In the genomic region with DNA sequence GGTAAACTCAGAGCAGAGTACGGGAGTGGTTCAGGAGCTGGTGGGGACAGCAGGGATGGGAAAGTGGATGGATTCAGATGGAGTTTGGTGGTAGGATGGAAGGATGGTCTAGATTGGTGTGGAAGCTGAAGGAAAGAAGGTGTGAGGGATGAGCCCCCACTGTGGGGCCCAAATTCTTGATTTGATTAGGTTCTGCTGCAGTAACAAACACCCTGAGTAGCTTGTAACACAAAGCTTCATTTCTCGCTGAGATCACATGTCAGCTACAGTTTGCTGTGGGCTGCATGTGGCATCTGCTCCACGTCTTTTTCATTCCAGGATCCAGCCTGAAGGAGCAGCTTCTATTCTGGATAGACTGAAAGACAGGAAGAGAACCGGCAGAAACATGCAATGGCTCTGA, we compare ENCODE assay signal across 33 cellular contexts.
"Had no signal": no experiment of that assay in that cellular context is flagged by ENCODE, and none has a peak within 500 bp of the region (broad histone marks: within the 10 kb centered on the region; RNA-seq: fewer than 3 reads in every experiment).

No MANE protein-coding gene starts in this region.

- H3K27ac Mint-ChIP-seq: activated B cell treated with CpG ODN at 0.5 μM for 24 hours; activated CD4-positive, alpha-beta memory T cell treated with anti-CD3 and anti-CD28 coated beads for 36 hours; activated CD4-positive, alpha-beta T cell treated with anti-CD3 and anti-CD28 coated beads for 36 hours; activated CD4-positive, alpha-beta T cell treated with anti-CD3 and anti-CD28 coated beads, Interleukin-2, amount 10 ng/mL, durations not matched to agents 24 days and 14 days; activated naive CD4-positive, alpha-beta T cell treated with anti-CD3 and anti-CD28 coated beads, Interleukin-2, amount 10 ng/mL, durations not matched to agents 7 days and 5 days; activated naive CD4-positive, alpha-beta T cell treated with anti-CD3 and anti-CD28 coated beads, Interleukin-2, amount 50 U/mL, for 72 hours; activated naive CD8-positive, alpha-beta T cell treated with anti-CD3 and anti-CD28 coated beads, Interleukin-2, amount 10 ng/mL, durations not matched to agents 7 days and 5 days; activated T-cell treated with anti-CD3 and anti-CD28 coated beads, Interleukin-2, amount 50 U/mL, for 24 hours; activated T-cell treated with anti-CD3 and anti-CD28 coated beads, Interleukin-2, amount 50 U/mL, for 72 hours; dendritic cell treated with granulocyte-macrophage colony-stimulating factor and Interleukin-4, amounts not matched to agents 40 ng/mL and 50 ng/mL, for 4 days; endodermal cell; T-helper 17 cell; T-helper 2 cell treated with Interferon-gamma antibody and Interleukin-4, amounts not matched to agents 5 μg/mL and 100 μg/mL, for 36 hours had no signal

- H3K36me3 Mint-ChIP-seq: activated CD4-positive, alpha-beta memory T cell treated with anti-CD3 and anti-CD28 coated beads for 36 hours; activated naive CD4-positive, alpha-beta T cell treated with anti-CD3 and anti-CD28 coated beads, Interleukin-2, amount 10 ng/mL, durations not matched to agents 7 days and 5 days; activated naive CD4-positive, alpha-beta T cell treated with anti-CD3 and anti-CD28 coated beads, Interleukin-2, amount 50 U/mL, for 72 hours; activated naive CD8-positive, alpha-beta T cell treated with anti-CD3 and anti-CD28 coated beads, Interleukin-2, amount 10 ng/mL, durations not matched to agents 7 days and 5 days had no signal

- H3K27ac ChIP-seq: ascending aorta, breast epithelium, cardiac muscle cell, coronary artery, dorsolateral prefrontal cortex, foreskin keratinocyte, gastroesophageal sphincter, WERI-Rb-1 had no signal

- H3K4me1 ChIP-seq: ascending aorta, breast epithelium, foreskin keratinocyte, gastroesophageal sphincter had no signal

- DNase-seq: activated B cell treated with CpG ODN at 0.5 μM for 24 hours; activated CD4-positive, alpha-beta memory T cell treated with anti-CD3 and anti-CD28 coated beads for 36 hours; activated CD4-positive, alpha-beta T cell treated with anti-CD3 and anti-CD28 coated beads for 36 hours; activated CD4-positive, alpha-beta T cell treated with anti-CD3 and anti-CD28 coated beads, Interleukin-2, amount 10 ng/mL, durations not matched to agents 24 days and 14 days; activated CD8-positive, alpha-beta memory T cell treated with anti-CD3 and anti-CD28 coated beads, Interleukin-2, amount 50 U/mL, for 48 hours; activated gamma-delta T cell; activated naive CD4-positive, alpha-beta T cell; activated naive CD4-positive, alpha-beta T cell treated with anti-CD3 and anti-CD28 coated beads, Interleukin-2, amount 10 ng/mL, durations not matched to agents 7 days and 5 days; activated naive CD8-positive, alpha-beta T cell treated with anti-CD3 and anti-CD28 coated beads, Interleukin-2, amount 10 ng/mL, durations not matched to agents 7 days and 5 days; activated T-cell treated with anti-CD3 and anti-CD28 coated beads for 4 hours; activated T-cell treated with anti-CD3 and anti-CD28 coated beads, Interleukin-2, amount 50 U/mL, for 24 hours; activated T-cell treated with anti-CD3 and anti-CD28 coated beads, Interleukin-2, amount 50 U/mL, for 72 hours; central memory CD4-positive, alpha-beta T cell; cerebellar nuclear complex; dorsolateral prefrontal cortex; effector memory CD4-positive, alpha-beta T cell; endodermal cell; foreskin keratinocyte; T-helper 1 cell; T-helper 17 cell; T1000; WERI-Rb-1 had no signal

- H3K27me3 ChIP-seq: ascending aorta, breast epithelium, cardiac muscle cell, foreskin keratinocyte had no signal

- H3K9me3 ChIP-seq: ascending aorta, breast epithelium had no signal

- H3K4me3 Mint-ChIP-seq: activated B cell treated with CpG ODN at 0.5 μM for 24 hours; activated CD4-positive, alpha-beta memory T cell treated with anti-CD3 and anti-CD28 coated beads for 36 hours; activated CD4-positive, alpha-beta T cell treated with anti-CD3 and anti-CD28 coated beads for 36 hours; activated CD4-positive, alpha-beta T cell treated with anti-CD3 and anti-CD28 coated beads, Interleukin-2, amount 10 ng/mL, durations not matched to agents 24 days and 14 days; activated naive CD4-positive, alpha-beta T cell treated with anti-CD3 and anti-CD28 coated beads, Interleukin-2, amount 10 ng/mL, durations not matched to agents 7 days and 5 days; activated naive CD8-positive, alpha-beta T cell treated with anti-CD3 and anti-CD28 coated beads, Interleukin-2, amount 10 ng/mL, durations not matched to agents 7 days and 5 days; activated T-cell treated with anti-CD3 and anti-CD28 coated beads, Interleukin-2, amount 50 U/mL, for 24 hours; activated T-cell treated with anti-CD3 and anti-CD28 coated beads, Interleukin-2, amount 50 U/mL, for 72 hours; brain; dendritic cell treated with granulocyte-macrophage colony-stimulating factor and Interleukin-4, amounts not matched to agents 40 ng/mL and 50 ng/mL, for 4 days; endodermal cell; T-helper 17 cell; T-helper 2 cell treated with Interferon-gamma antibody and Interleukin-4, amounts not matched to agents 5 μg/mL and 100 μg/mL, for 36 hours had no signal

- H3K4me1 Mint-ChIP-seq: activated B cell treated with CpG ODN at 0.5 μM for 24 hours; activated CD4-positive, alpha-beta T cell treated with anti-CD3 and anti-CD28 coated beads for 36 hours; activated naive CD4-positive, alpha-beta T cell treated with anti-CD3 and anti-CD28 coated beads, Interleukin-2, amount 10 ng/mL, durations not matched to agents 7 days and 5 days; T-helper 17 cell had no signal

- H3K9me3 Mint-ChIP-seq: activated B cell treated with CpG ODN at 0.5 μM for 24 hours; activated CD4-positive, alpha-beta memory T cell treated with anti-CD3 and anti-CD28 coated beads for 36 hours; activated naive CD4-positive, alpha-beta T cell treated with anti-CD3 and anti-CD28 coated beads, Interleukin-2, amount 10 ng/mL, durations not matched to agents 7 days and 5 days; activated naive CD4-positive, alpha-beta T cell treated with anti-CD3 and anti-CD28 coated beads, Interleukin-2, amount 50 U/mL, for 72 hours; activated T-cell treated with anti-CD3 and anti-CD28 coated beads, Interleukin-2, amount 50 U/mL, for 24 hours; dendritic cell treated with granulocyte-macrophage colony-stimulating factor and Interleukin-4, amounts not matched to agents 40 ng/mL and 50 ng/mL, for 4 days; T-helper 2 cell treated with Interferon-gamma antibody and Interleukin-4, amounts not matched to agents 5 μg/mL and 100 μg/mL, for 36 hours had no signal

- H3K4me3 ChIP-seq: ascending aorta, breast epithelium, cardiac muscle cell, coronary artery, dorsolateral prefrontal cortex, gastroesophageal sphincter had no signal

- H3K36me3 ChIP-seq: ascending aorta, breast epithelium, cardiac muscle cell, gastroesophageal sphincter, WERI-Rb-1 had no signal

- H3K27me3 Mint-ChIP-seq: dendritic cell treated with granulocyte-macrophage colony-stimulating factor and Interleukin-4, amounts not matched to agents 40 ng/mL and 50 ng/mL, for 4 days had no signal

- ATAC-seq: activated CD4-positive, alpha-beta T cell treated with anti-CD3 and anti-CD28 coated beads for 36 hours; activated CD4-positive, CD25-positive, alpha-beta regulatory T cell treated with anti-CD3 and anti-CD28 coated beads, Interleukin-2, amount 50 U/mL, for 24 hours; activated naive CD4-positive, alpha-beta T cell treated with anti-CD3 and anti-CD28 coated beads, Interleukin-2, amount 50 U/mL, for 72 hours; activated T-cell treated with anti-CD3 and anti-CD28 coated beads, Interleukin-2, amount 50 U/mL, for 72 hours; esophagus mucosa; foreskin keratinocyte; gastroesophageal sphincter; T-helper 17 cell had no signal
